ENCODE assay signal across 1 cellular context in the genomic region with DNA sequence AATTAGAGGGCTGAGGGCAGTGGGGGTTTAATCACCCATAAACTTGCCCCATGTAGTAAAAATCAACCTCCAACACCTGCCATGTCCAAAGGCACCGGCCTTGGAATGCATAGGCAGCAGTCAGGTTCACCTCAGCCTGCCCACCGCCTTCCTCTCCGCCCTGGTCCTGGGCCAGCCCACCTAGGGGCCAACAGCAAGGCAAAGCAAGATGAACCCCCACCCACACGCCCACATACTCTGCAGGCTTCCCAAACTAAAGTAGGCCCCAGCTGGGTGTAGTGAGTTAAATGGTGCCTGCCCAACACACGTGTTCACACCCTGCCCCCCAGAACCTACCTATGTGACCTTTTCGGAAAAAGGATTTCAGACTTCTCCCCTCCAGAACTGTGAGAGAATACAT.
TF ChIP-seq lines count a peak whose summit lies in the region.

No MANE protein-coding gene starts in this region.

TF ChIP-seq in IMR-90, 13 proteins besides CTCF, POLR2A, EP300 and RAD21 (continued from another document):
- no peak for TF ChIP-seq RCOR1 (IDR thresholded peaks at IDR 0.05; ENCODE audit: insufficient replicate concordance, low read length)
- TF ChIP-seq CHD1 (IDR thresholded peaks at IDR 0.05; ENCODE audit: low read depth, low read length), result no peak
- no peak for TF ChIP-seq CEBPB (IDR thresholded peaks at IDR 0.05; ENCODE audit: low read depth, low read length)
- TF ChIP-seq FOS (IDR thresholded peaks at IDR 0.05; ENCODE audit: low read depth, low read length), result no peak
- TF ChIP-seq, protein P1, sequence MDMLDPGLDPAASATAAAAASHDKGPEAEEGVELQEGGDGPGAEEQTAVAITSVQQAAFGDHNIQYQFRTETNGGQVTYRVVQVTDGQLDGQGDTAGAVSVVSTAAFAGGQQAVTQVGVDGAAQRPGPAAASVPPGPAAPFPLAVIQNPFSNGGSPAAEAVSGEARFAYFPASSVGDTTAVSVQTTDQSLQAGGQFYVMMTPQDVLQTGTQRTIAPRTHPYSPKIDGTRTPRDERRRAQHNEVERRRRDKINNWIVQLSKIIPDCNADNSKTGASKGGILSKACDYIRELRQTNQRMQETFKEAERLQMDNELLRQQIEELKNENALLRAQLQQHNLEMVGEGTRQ (IDR thresholded peaks at IDR 0.05; ENCODE audit: low read depth, low read length), result no peak
- no peak for TF ChIP-seq BHLHE40 (IDR thresholded peaks at IDR 0.05; ENCODE audit: low read depth, low read length)
- no peak for TF ChIP-seq MAZ (IDR thresholded peaks at IDR 0.05; ENCODE audit: borderline replicate concordance, low read depth, low read length)
- TF ChIP-seq NFE2L2 (IDR thresholded peaks at IDR 0.05; ENCODE audit: low read depth, low read length), result no peak
- TF ChIP-seq MXI1 (IDR thresholded peaks at IDR 0.05; ENCODE audit: borderline replicate concordance, low read depth, low read length), result no peak
- TF ChIP-seq MAFK (IDR thresholded peaks at IDR 0.05; ENCODE audit: low read depth, low read length), result no peak
- TF ChIP-seq, protein P2, sequence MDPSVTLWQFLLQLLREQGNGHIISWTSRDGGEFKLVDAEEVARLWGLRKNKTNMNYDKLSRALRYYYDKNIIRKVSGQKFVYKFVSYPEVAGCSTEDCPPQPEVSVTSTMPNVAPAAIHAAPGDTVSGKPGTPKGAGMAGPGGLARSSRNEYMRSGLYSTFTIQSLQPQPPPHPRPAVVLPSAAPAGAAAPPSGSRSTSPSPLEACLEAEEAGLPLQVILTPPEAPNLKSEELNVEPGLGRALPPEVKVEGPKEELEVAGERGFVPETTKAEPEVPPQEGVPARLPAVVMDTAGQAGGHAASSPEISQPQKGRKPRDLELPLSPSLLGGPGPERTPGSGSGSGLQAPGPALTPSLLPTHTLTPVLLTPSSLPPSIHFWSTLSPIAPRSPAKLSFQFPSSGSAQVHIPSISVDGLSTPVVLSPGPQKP (IDR thresholded peaks at IDR 0.05; ENCODE audit: borderline replicate concordance, low read depth, low read length), result no peak
- no peak for TF ChIP-seq SMC3 (IDR thresholded peaks at IDR 0.05; ENCODE audit: low read depth, low read length)
TF ChIP-seq in IMR-90: peak in this region for 0.
